17 cellular contexts compared by ENCODE assay signal in the genomic region with DNA sequence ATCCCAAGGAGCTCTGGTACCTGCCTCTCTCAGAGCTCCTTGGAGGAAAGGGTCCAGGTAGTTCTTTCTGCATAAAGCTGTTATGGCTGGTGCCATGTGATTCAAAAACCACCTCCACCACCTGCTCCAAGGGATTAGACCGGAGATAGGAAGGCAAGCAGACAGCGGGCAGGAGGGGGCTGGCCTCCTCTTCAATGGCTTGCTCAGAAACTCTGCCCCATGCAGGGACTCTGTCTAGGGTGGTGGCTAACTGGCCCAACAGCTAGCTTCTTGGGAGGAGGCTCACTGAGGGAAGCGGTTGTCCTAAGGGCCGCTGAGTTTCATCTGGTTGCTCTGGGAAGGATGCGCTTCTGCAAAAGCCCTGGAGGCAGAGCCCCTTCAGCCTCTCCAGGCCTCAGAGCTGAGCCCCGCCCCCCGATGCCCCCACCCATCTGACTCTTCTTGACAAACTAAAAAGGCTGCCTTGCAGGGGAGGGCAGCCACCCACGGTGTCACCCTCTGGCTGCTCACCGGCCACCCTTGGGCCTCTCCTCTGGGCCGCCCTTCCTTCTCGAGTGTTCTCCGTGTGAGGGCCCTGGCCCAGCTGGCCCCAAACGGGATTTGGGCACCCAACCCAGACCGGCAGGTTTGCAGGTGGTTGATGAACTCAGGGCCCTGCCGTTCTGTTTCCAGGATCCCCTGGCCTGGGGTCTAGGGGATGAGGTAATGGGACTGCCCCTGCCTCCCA.
"Had no signal": no experiment of that assay in that cellular context is flagged by ENCODE, and none has a peak within 500 bp of the region (broad histone marks: within the 10 kb centered on the region; RNA-seq: fewer than 3 reads in every experiment).

No MANE protein-coding gene starts in this region.

- H3K27me3 ChIP-seq: cardiac muscle cell, esophagus muscularis mucosa, left lung had no signal

- H3K36me3 ChIP-seq: cardiac muscle cell, esophagus muscularis mucosa, left lung, prostate gland had no signal

- H3K9me3 Mint-ChIP-seq: activated T-helper 2 cell treated with anti-CD3 and anti-CD28 coated beads, Interferon-gamma antibody, Interleukin-2, Interleukin-4, amounts not matched to agents 10 μg/mL and 5 μg/mL and 100 μg/mL, durations not matched to agents 14 hours and 24 hours and 36 hours; natural killer cell; type B pancreatic cell had no signal

- DNase-seq: activated CD4-positive, alpha-beta T cell treated with anti-CD3 and anti-CD28 coated beads, Interleukin-2, amount 10 ng/mL, durations not matched to agents 24 days and 14 days; activated CD4-positive, CD25-positive, alpha-beta regulatory T cell; activated naive CD4-positive, alpha-beta T cell treated with anti-CD3 and anti-CD28 coated beads, Interleukin-2, amount 50 U/mL, for 16 hours; hypothalamus; kidney; left lung; natural killer cell; nucleus accumbens; small intestine; stimulated activated CD4-positive, alpha-beta T cell treated with anti-CD3 and anti-CD28 coated beads, Interleukin-4, amount 100 ng/mL, for 24 hours; stimulated activated naive CD4-positive, alpha-beta T cell treated with Interleukin-2 at 50 U/mL for 16 hours; T-helper 17 cell had no signal

- H3K4me1 Mint-ChIP-seq: activated CD4-positive, alpha-beta T cell treated with anti-CD3 and anti-CD28 coated beads, Interleukin-2, amount 10 ng/mL, durations not matched to agents 24 days and 14 days; natural killer cell; T-helper 17 cell had no signal

- H3K4me3 Mint-ChIP-seq: activated CD4-positive, alpha-beta T cell treated with anti-CD3 and anti-CD28 coated beads, Interleukin-2, amount 10 ng/mL, durations not matched to agents 24 days and 14 days; natural killer cell; T-helper 17 cell; type B pancreatic cell had no signal

- H3K27ac Mint-ChIP-seq: activated CD4-positive, alpha-beta T cell treated with anti-CD3 and anti-CD28 coated beads, Interleukin-2, amount 10 ng/mL, durations not matched to agents 24 days and 14 days; activated T-helper 2 cell treated with anti-CD3 and anti-CD28 coated beads, Interferon-gamma antibody, Interleukin-2, Interleukin-4, amounts not matched to agents 10 μg/mL and 5 μg/mL and 100 μg/mL, durations not matched to agents 14 hours and 24 hours and 36 hours; natural killer cell; T-helper 17 cell; type B pancreatic cell had no signal

- H3K4me1 ChIP-seq: left lung, prostate gland had no signal

- H3K4me3 ChIP-seq: cardiac muscle cell, esophagus muscularis mucosa, left lung, prostate gland had no signal

- H3K27ac ChIP-seq: cardiac muscle cell, esophagus muscularis mucosa, left lung, prostate gland had no signal

- ATAC-seq: left lung, natural killer cell, T-helper 17 cell had no signal

- H3K36me3 Mint-ChIP-seq: natural killer cell, type B pancreatic cell had no signal

- H3K9me3 ChIP-seq: esophagus muscularis mucosa, prostate gland had no signal
